Comparison of ENCODE assay signal across 16 cellular contexts in genomic region chrX:136202889-136203288, GRCh38. TPM values are rescaled to one million over a fixed set of nuclear protein-coding genes. Genes with fewer than 3 reads are reported as not detected.
DNase-seq lines count a peak whose midpoint lies in the region; ATAC-seq and TF ChIP-seq lines count a peak whose summit lies in the region.
"Had no signal": no experiment of that assay in that cellular context is flagged by ENCODE, and none has a peak within 500 bp of the region (broad histone marks: within the 10 kb centered on the region; RNA-seq: fewer than 3 reads in every experiment).

No MANE protein-coding gene starts in this region.

- H3K4me1 ChIP-seq in CD4-positive, alpha-beta memory T cell (ENCODE audit: insufficient read depth, low read length) = peaks cover 42% of the 10 kb centered on the region
- H3K4me1 ChIP-seq in PC-9 (replicated peaks; ENCODE audit: insufficient read depth) (peaks cover 37% of the 10 kb centered on the region), sigmoid colon (peaks cover 0 to 63% (median 41%) of the 10 kb centered on the region in 4 donors)

- no peak overlapping the region for H3K4me3 ChIP-seq in CD4-positive, alpha-beta memory T cell (ENCODE audit: low read length in 2 of 2)
- no peak overlapping the region for H3K4me3 ChIP-seq in PC-9
- peak overlapping the region in 2 of 4 donors; percentile 45 to 48 for H3K4me3 ChIP-seq in sigmoid colon
- H3K4me3 ChIP-seq: lung had no signal

- no peak for ATAC-seq in HG02678 (IDR thresholded peaks at IDR 0.05; ENCODE audit: unreplicated experiment)
- ATAC-seq: HCT116 had no signal

- H3K9me2 ChIP-seq in PC-9 (ENCODE audit: insufficient read depth) = no peaks in the 10 kb centered on the region

- no peaks in the 10 kb centered on the region for H3K9me3 ChIP-seq in CD4-positive, alpha-beta memory T cell (ENCODE audit: control insufficient read depth in 1 of 2, low read length in 2 of 2)
- H3K9me3 ChIP-seq in PC-9 (ENCODE audit: insufficient read depth, low read depth) = no peaks in the 10 kb centered on the region
- H3K9me3 ChIP-seq in sigmoid colon = no peaks in the 10 kb centered on the region

- 61 to 80% methylated on average over 5 of the region's 5 CpGs for WGBS in sigmoid colon, 2 donors

- H3K4me1 Mint-ChIP-seq in CD4-positive, alpha-beta memory T cell = peaks cover 22 to 41% (median 31%) of the 10 kb centered on the region in 4 donors

- no peak for TF ChIP-seq CTCF in PC-9 (conservative IDR thresholded peaks at IDR 0.05)
- TF ChIP-seq CTCF in sigmoid colon (IDR thresholded peaks at IDR 0.05) = no peak

- BruUV-seq in PC-9 (replicated peaks; lab: Mats Ljungman, UMichigan) = no TSS peak

- no peaks in the 10 kb centered on the region for H3K27me3 Mint-ChIP-seq in CD4-positive, alpha-beta memory T cell

- H3K79me2 ChIP-seq in PC-9 (ENCODE audit: low read depth) = no peaks in the 10 kb centered on the region

- H3K4me3 Mint-ChIP-seq in CD4-positive, alpha-beta memory T cell = peak overlapping the region in 1 of 8 donors; percentile 54

- H2AFZ ChIP-seq in PC-9 = no peak overlapping the region

- H3K27ac Mint-ChIP-seq in CD4-positive, alpha-beta memory T cell = peak overlapping the region in 6 of 7 donors; percentile 36 to 93 (median 88)

- DNase-seq in CD4-positive, alpha-beta memory T cell = no peak
- DNase-seq in PC-9 = peak in 1 of 2 experiments; percentile 92
- peak; percentile 57 for DNase-seq in fibroblast of peridontal ligament (ENCODE audit: extremely low read depth)
- no peak for DNase-seq in sigmoid colon
- no peak for DNase-seq in 8988T
- DNase-seq in T1000 (lab: John Stamatoyannopoulos, UW) = no peak
- no peak for DNase-seq in NCI-H748 (lab: John Stamatoyannopoulos, UW; ENCODE audit: unreplicated experiment)
- DNase-seq: activated CD4-positive, alpha-beta T cell treated with anti-CD3 and anti-CD28 coated beads for 48 hours; activated naive CD4-positive, alpha-beta T cell; cortex of kidney; KBM-7; NCI-H2029; stimulated activated CD4-positive, alpha-beta T cell treated with anti-CD3 and anti-CD28 coated beads, Interleukin-1b, Interleukin-23, amount 100 ng/mL, for 48 hours had no signal

- CTCF ChIA-PET in CD4-positive, alpha-beta memory T cell (lab: Charles Lee; ENCODE audit: partially characterized antibody) = interaction anchor here (0.5 to 2.1 kb wide), 4 partner anchors 26 to 660 kb away, joined by 4 to 16 read pairs (median 4); no protein-coding TSS in a partner anchor
- CTCF ChIA-PET in PC-9 (lab: Charles Lee) = interaction anchor here (1.1 to 1.5 kb wide), 2 partner anchors 12 to 175 kb away, joined by 3 to 4 read pairs; no protein-coding TSS in a partner anchor

- 0 out of 2 replicates have a peak, but pooled peaks cover 4% of the 10 kb centered on the region for H3F3A ChIP-seq in PC-9 (ENCODE audit: insufficient read depth, low read depth)

- POLR2A ChIA-PET in CD4-positive, alpha-beta memory T cell (lab: Charles Lee; ENCODE audit: partially characterized antibody) = interaction anchor here (1.1 kb wide), 1 partner anchor 10 kb away, joined by 3 read pairs; no protein-coding TSS in a partner anchor
- POLR2A ChIA-PET in PC-9 (lab: Charles Lee; ENCODE audit: unreplicated experiment) = no interaction called here

- no peak for TF ChIP-seq POLR2A in sigmoid colon (IDR thresholded peaks at IDR 0.05)

- peaks cover 5 to 7% of the 10 kb centered on the region in 2 donors for H3K36me3 Mint-ChIP-seq in CD4-positive, alpha-beta memory T cell

- peak overlapping the region; percentile 54 for H3K4me2 ChIP-seq in PC-9

- H3K9me3 Mint-ChIP-seq in CD4-positive, alpha-beta memory T cell = no peaks in the 10 kb centered on the region

- H3K27me3 ChIP-seq in CD4-positive, alpha-beta memory T cell (ENCODE audit: insufficient read depth, low read length) = no peaks in the 10 kb centered on the region
- H3K27me3 ChIP-seq in PC-9 (ENCODE audit: insufficient read depth, low read depth) (no peaks in the 10 kb centered on the region), sigmoid colon (no peaks in the 10 kb centered on the region)

- H3K27ac ChIP-seq in CD4-positive, alpha-beta memory T cell (ENCODE audit: low read depth, low read length) = peak overlapping the region; percentile 21
- H3K27ac ChIP-seq in PC-9 (no peak overlapping the region), sigmoid colon (peak overlapping the region; percentile 78 to 99 (median 95))

- intact Hi-C loops in CD4-positive, alpha-beta memory T cell (cut with micrococcal nuclease) = loop anchor here (5.0 to 10.0 kb wide), 2 partner anchors 36 to 58 kb away; partner anchors contain the start of gene FHL1
- intact Hi-C loops in PC-9 (cut with micrococcal nuclease; ENCODE audit: unreplicated experiment) (loop anchor here (5.0 kb wide), 1 partner anchor 176 kb away; no protein-coding TSS in a partner anchor), sigmoid colon (cut with DNase I) (no loop called here)

- no peaks in the 10 kb centered on the region for H4K20me1 ChIP-seq in PC-9 (ENCODE audit: insufficient read depth)

- H3K36me3 ChIP-seq in CD4-positive, alpha-beta memory T cell (ENCODE audit: insufficient read depth, low read length) = no peaks in the 10 kb centered on the region
- no peaks in the 10 kb centered on the region for H3K36me3 ChIP-seq in PC-9 (ENCODE audit: low read depth)
- H3K36me3 ChIP-seq in sigmoid colon = peaks cover 0 to 17% (median 5%) of the 10 kb centered on the region in 4 donors

- TF ChIP-seq EP300 in sigmoid colon (IDR thresholded peaks at IDR 0.05) = peak; percentile 40 to 88 (median 62)

RNA-seq across cellular contexts. Expression of gene MAP7D3, which starts 48.3 kb away (rescaled TPM):
- 10 to 100 TPM in 1 of 2 experiments, 1 to 10 TPM in 1; 8.5 to 10.1 TPM for total RNA-seq in CD4-positive, alpha-beta memory T cell
- polyA plus RNA-seq in CD4-positive, alpha-beta memory T cell = 1 to 10 TPM; 2.4 to 7.9 TPM
- 14.6 and 19.0 TPM in 2 replicates for total RNA-seq in PC-9 (2021)
- 10 to 100 TPM; 11.3 to 21.0 (median 14.2) TPM for total RNA-seq in sigmoid colon
- 1 to 10 TPM in 2 of 3 donors, under 1 TPM in 1; 0.92 to 3.6 (median 3.0) TPM for polyA plus RNA-seq in sigmoid colon

RNA-seq across cellular contexts. Expression of gene FHL1, which starts 55.6 kb away (rescaled TPM):
- total RNA-seq in CD4-positive, alpha-beta memory T cell = 10 to 100 TPM; 32.3 to 32.8 TPM
- polyA plus RNA-seq in CD4-positive, alpha-beta memory T cell = 10 to 100 TPM; 55.5 to 58.3 TPM
- total RNA-seq in PC-9 (2021) (0.65 and 1.7 TPM in 2 replicates), sigmoid colon (1,000 to 10,000 TPM in 3 of 4 donors, 100 to 1,000 TPM in 1; 701 to 1,465 (median 1,246) TPM)
- polyA plus RNA-seq in sigmoid colon = 10 to 100 TPM; 27.0 to 73.3 (median 42.2) TPM

Comparison
In these comparisons a context has a peak if more than half of its experiments do, and no peak if none do; other contexts are left out.
1. RNA of gene FHL1, which starts 55.6 kb away (total RNA-seq): 701 to 1,465 TPM in sigmoid colon; 32.3 to 32.8 TPM in CD4-positive, alpha-beta memory T cell and 0.65 to 1.7 TPM in PC-9; every median in the first group is over 10 times any median in the second.